In the genomic region with DNA sequence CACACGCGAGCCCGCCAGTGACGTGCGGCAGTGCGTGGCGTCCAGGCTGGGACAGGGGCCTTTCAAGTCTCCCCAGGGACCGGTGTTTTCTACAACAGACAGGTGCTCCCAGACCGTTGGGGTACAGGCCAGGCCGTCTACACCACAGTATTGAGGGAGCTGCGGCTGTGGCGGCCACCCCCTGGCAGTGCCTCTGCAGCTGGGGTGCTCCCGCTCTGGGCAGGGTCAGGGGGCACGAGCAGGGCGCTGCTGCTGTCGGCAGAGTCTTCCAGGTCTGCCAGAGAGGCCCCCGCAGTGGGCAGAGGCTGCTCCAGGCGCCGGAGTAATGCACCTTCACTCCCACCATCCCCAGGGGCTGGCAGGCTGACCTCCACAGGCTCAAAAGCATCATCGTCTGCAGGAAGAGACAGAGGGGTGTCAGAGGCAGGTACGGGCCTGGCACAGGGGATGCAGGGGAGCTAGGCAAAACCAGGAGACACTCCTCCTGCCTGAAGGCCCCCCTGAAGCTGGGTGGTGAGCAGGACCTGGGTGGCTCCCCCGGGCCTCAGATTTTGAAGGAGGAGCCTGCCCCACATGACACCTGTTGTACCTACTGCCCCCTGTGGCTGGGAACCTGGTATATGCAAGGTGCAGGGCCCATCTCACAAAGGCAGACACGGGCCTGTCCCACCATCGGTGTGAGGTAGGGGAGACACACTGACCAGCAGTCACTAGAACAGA, we compare ENCODE assay signal across 22 cellular contexts.
DNase-seq lines count a peak whose midpoint lies in the region; ATAC-seq and TF ChIP-seq lines count a peak whose summit lies in the region.
"Had no signal": no experiment of that assay in that cellular context is flagged by ENCODE, and none has a peak within 500 bp of the region (broad histone marks: within the 10 kb centered on the region; RNA-seq: fewer than 3 reads in every experiment).

No MANE protein-coding gene starts in this region.

- intact Hi-C loops in sigmoid colon (cut with DNase I), result no loop called here

- H3K79me2 ChIP-seq in GM23338 (replicated peaks; ENCODE audit: insufficient read depth) (no peaks in the 10 kb centered on the region), OCI-LY1 (ENCODE audit: insufficient read depth, low read length) (no peaks in the 10 kb centered on the region)

- H3K27ac ChIP-seq in GM23338 (ENCODE audit: low read depth) (no peak overlapping the region), OCI-LY1 (ENCODE audit: low read depth, low read length, poor library complexity, severe bottlenecking) (no peak overlapping the region), sigmoid colon (no peak overlapping the region)
- H3K27ac ChIP-seq: right atrium auricular region, SJCRH30 had no signal

- H3K27me3 Mint-ChIP-seq in GM23338 (ENCODE audit: insufficient read depth, low read depth, poor library complexity), result peaks cover 12% of the 10 kb centered on the region
- H3K27me3 Mint-ChIP-seq: effector memory CD8-positive, alpha-beta T cell; memory B cell had no signal

- H3F3A ChIP-seq in GM23338 (replicated peaks; ENCODE audit: low read depth), result no peaks in the 10 kb centered on the region
- H3F3A ChIP-seq in OCI-LY1 (ENCODE audit: insufficient read depth, low read length), result no peaks in the 10 kb centered on the region

- H3K27ac Mint-ChIP-seq in GM23338, result no peak overlapping the region
- H3K27ac Mint-ChIP-seq: brain, memory B cell had no signal

- no peak overlapping the region for H3K4me3 Mint-ChIP-seq in GM23338
- H3K4me3 Mint-ChIP-seq: brain; CD14-positive monocyte; effector memory CD8-positive, alpha-beta T cell; memory B cell had no signal

- H3K9me3 ChIP-seq in OCI-LY1 (ENCODE audit: low read length), result no peaks in the 10 kb centered on the region
- H3K9me3 ChIP-seq in sigmoid colon, result no peaks in the 10 kb centered on the region
- H3K9me3 ChIP-seq: HAP-1, right atrium auricular region, SJCRH30 had no signal

- H2AFZ ChIP-seq in GM23338 (no peak overlapping the region), OCI-LY1 (ENCODE audit: low read length) (no peak overlapping the region)

- DNase-seq in GM23338 (ENCODE audit: low spot score) (peak; percentile 55), islet precursor cell (peak; percentile 47), sigmoid colon (peak; percentile 53), OCI-M1 (lab: John Stamatoyannopoulos, UW) (no peak), NCI-H446 treated with DMSO at 0.1 percent for 48 hours (lab: John Stamatoyannopoulos, UW) (no peak)
- DNase-seq in stimulated activated CD4-positive, alpha-beta T cell treated with anti-CD3 and anti-CD28 coated beads, Interleukin-2, amount 100 ng/mL, for 24 hours, result no peak
- DNase-seq: activated CD8-positive, alpha-beta memory T cell treated with anti-CD3 and anti-CD28 coated beads, Interleukin-2, amount 50 U/mL, for 48 hours; activated gamma-delta T cell; DMS 273 treated with DMSO at 0.1 percent for 48 hours; effector memory CD8-positive, alpha-beta T cell; KBM-7; NCI-H1694 treated with DMSO at 0.1 percent for 48 hours; occipital lobe; SJCRH30; stimulated activated CD8-positive, alpha-beta memory T cell treated with anti-CD3 and anti-CD28 coated beads, Interleukin-4, amount 100 ng/mL, for 48 hours; T-helper 1 cell had no signal

- peaks cover 16% of the 10 kb centered on the region for H3K36me3 Mint-ChIP-seq in GM23338 (ENCODE audit: low read depth)

- H3K9me3 Mint-ChIP-seq in GM23338, result no peaks in the 10 kb centered on the region
- H3K9me3 Mint-ChIP-seq: brain; CD14-positive monocyte; effector memory CD8-positive, alpha-beta T cell; memory B cell had no signal

- H4K20me1 ChIP-seq in GM23338 (replicated peaks; ENCODE audit: insufficient read depth) (no peaks in the 10 kb centered on the region; the same call in none of the 2 replicates), OCI-LY1 (ENCODE audit: insufficient read depth, low read length) (no peaks in the 10 kb centered on the region)

- H3K9me2 ChIP-seq in GM23338 (ENCODE audit: insufficient read depth), result no peaks in the 10 kb centered on the region
- no peaks in the 10 kb centered on the region for H3K9me2 ChIP-seq in OCI-LY1 (ENCODE audit: low read depth, low read length)

- TF ChIP-seq EP300 in sigmoid colon (IDR thresholded peaks at IDR 0.05), result no peak

- TF ChIP-seq CTCF in GM23338 (conservative IDR thresholded peaks at IDR 0.05; ENCODE audit: low read depth in 2 of 2) (peak in 1 of 2 experiments; percentile 37; a peak in 2 of 4 replicates), OCI-LY1 (IDR thresholded peaks at IDR 0.05; ENCODE audit: low read length) (peak; percentile 52), sigmoid colon (IDR thresholded peaks at IDR 0.05) (no peak)

- H3K36me3 ChIP-seq in GM23338 (ENCODE audit: insufficient read depth), result no peaks in the 10 kb centered on the region
- peaks cover 47% of the 10 kb centered on the region for H3K36me3 ChIP-seq in OCI-LY1 (ENCODE audit: insufficient read depth, low read length)
- peaks cover 27 to 67% (median 50%) of the 10 kb centered on the region in 4 donors for H3K36me3 ChIP-seq in sigmoid colon
- H3K36me3 ChIP-seq: SJCRH30 had no signal

- TF ChIP-seq POLR2A in sigmoid colon (IDR thresholded peaks at IDR 0.05), result no peak

- no peak overlapping the region for H3K4me2 ChIP-seq in GM23338
- H3K4me2 ChIP-seq in OCI-LY1 (ENCODE audit: low read length), result no peak overlapping the region; the same call in 1 of the 2 replicates

- ATAC-seq in GM23338, result no peak; the same call in 2 of the 3 replicates
- ATAC-seq: effector memory CD8-positive, alpha-beta T cell had no signal

- H3K4me1 ChIP-seq in GM23338 (ENCODE audit: insufficient read depth) (no peaks in the 10 kb centered on the region; the same call in 1 of the 2 replicates), OCI-LY1 (ENCODE audit: insufficient read depth, low read length, severe bottlenecking) (peaks cover 15% of the 10 kb centered on the region), sigmoid colon (no peaks in the 10 kb centered on the region)
- H3K4me1 ChIP-seq: HAP-1, right atrium auricular region, SJCRH30 had no signal

- peaks cover 3% of the 10 kb centered on the region; the same call in 2 of the 3 replicates for H3K4me1 Mint-ChIP-seq in GM23338
- H3K4me1 Mint-ChIP-seq: brain, memory B cell had no signal

- H3K27me3 ChIP-seq in GM23338 (ENCODE audit: insufficient read depth) (no peaks in the 10 kb centered on the region), OCI-LY1 (ENCODE audit: insufficient read depth, low read length) (no peaks in the 10 kb centered on the region), sigmoid colon (no peaks in the 10 kb centered on the region)
- H3K27me3 ChIP-seq: right atrium auricular region, SJCRH30 had no signal

- 92 to 93% methylated on average over 24 of the region's 24 CpGs for WGBS in sigmoid colon, 2 donors

- H3K4me3 ChIP-seq in GM23338, result no peak overlapping the region
- H3K4me3 ChIP-seq in OCI-LY1 (ENCODE audit: low read depth, low read length, poor library complexity, severe bottlenecking), result no peak overlapping the region
- no peak overlapping the region for H3K4me3 ChIP-seq in sigmoid colon
- H3K4me3 ChIP-seq: HAP-1, right atrium auricular region, SJCRH30 had no signal

- no peak overlapping the region for H3K9ac ChIP-seq in OCI-LY1 (ENCODE audit: low read length)

TF ChIP-seq in GM23338, 12 proteins besides CTCF, POLR2A, EP300 and RAD21 (continues in another document):
- TF ChIP-seq, protein P1, sequence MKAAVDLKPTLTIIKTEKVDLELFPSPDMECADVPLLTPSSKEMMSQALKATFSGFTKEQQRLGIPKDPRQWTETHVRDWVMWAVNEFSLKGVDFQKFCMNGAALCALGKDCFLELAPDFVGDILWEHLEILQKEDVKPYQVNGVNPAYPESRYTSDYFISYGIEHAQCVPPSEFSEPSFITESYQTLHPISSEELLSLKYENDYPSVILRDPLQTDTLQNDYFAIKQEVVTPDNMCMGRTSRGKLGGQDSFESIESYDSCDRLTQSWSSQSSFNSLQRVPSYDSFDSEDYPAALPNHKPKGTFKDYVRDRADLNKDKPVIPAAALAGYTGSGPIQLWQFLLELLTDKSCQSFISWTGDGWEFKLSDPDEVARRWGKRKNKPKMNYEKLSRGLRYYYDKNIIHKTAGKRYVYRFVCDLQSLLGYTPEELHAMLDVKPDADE (IDR thresholded peaks at IDR 0.05), result no peak
- no peak for TF ChIP-seq CREB1 (CRISPR knock-in tag; IDR thresholded peaks at IDR 0.05; ENCODE audit: low read depth)

Comparison
In these comparisons a context has a peak if more than half of its experiments do, and no peak if none do; other contexts are left out.
1. DNase-seq: peak in GM23338 (single experiment), islet precursor cell (single experiment) and sigmoid colon (single experiment); none in OCI-M1 (single experiment), NCI-H446 treated with DMSO at 0.1 percent for 48 hours (single experiment) and stimulated activated CD4-positive, alpha-beta T cell treated with anti-CD3 and anti-CD28 coated beads, Interleukin-2, amount 100 ng/mL, for 24 hours (0 of 2).